16 cellular contexts compared by ENCODE assay signal in the genomic region with DNA sequence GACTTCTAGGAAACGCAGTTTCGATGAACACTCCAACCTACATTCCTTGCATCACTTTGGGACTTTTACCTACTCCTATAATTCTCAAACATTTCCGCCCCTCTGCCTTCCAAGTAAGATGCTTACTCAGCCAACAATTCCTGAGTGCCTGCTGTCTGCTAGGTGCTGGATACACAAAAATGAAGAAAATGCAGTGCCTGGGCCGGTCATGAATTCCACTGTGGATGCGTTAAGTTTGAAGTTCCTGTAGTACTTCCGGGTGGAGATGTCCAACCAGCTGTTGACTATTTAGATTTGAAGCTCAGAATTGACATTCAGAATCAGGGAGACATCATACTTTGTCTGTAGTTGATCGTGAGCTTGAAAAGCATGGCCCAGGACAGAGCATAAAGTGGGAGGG.
DNase-seq lines count a peak whose midpoint lies in the region; ATAC-seq and TF ChIP-seq lines count a peak whose summit lies in the region.
"Had no signal": no experiment of that assay in that cellular context is flagged by ENCODE, and none has a peak within 500 bp of the region (broad histone marks: within the 10 kb centered on the region; RNA-seq: fewer than 3 reads in every experiment).

No MANE protein-coding gene starts in this region.

- CTCF ChIA-PET in A673 (lab: Charles Lee), result no interaction called here

- DNase-seq in A673 (ENCODE audit: low spot score) (no peak), T-helper 17 cell (no peak), lower lobe of right lung (no peak), NOMO-1 treated with dmso at 0.1 percent for 144 hours (lab: John Stamatoyannopoulos, UW; ENCODE audit: unreplicated experiment) (no peak), dorsolateral prefrontal cortex (no peak)
- no peak for DNase-seq in stimulated activated naive B cell treated with anti-CD40 and anti-IgM and Interleukin-4, amounts not matched to agents 10 μg/mL and 1 μg/mL and 100 μg/mL, for 72 hours
- DNase-seq: BE2C, DMS153, DMS79 treated with DMSO at 0.1 percent for 48 hours, EL, GDM1, GOT3, H9 had no signal

- no peak overlapping the region for H3K4me3 ChIP-seq in A673 (ENCODE audit: low read depth, low read length, poor library complexity, severe bottlenecking)
- no peak overlapping the region for H3K4me3 ChIP-seq in lower lobe of right lung
- no peak overlapping the region for H3K4me3 ChIP-seq in dorsolateral prefrontal cortex

- POLR2A ChIA-PET in A673 (lab: Charles Lee; ENCODE audit: low non-redundant PET), result no interaction called here

- H3K4me3 Mint-ChIP-seq in T-helper 17 cell, result no peak overlapping the region
- H3K4me3 Mint-ChIP-seq in stimulated activated naive B cell treated with anti-CD40 and anti-IgM and Interleukin-4, amounts not matched to agents 10 μg/mL and 1 μg/mL and 100 μg/mL, for 72 hours, result no peak overlapping the region
- H3K4me3 Mint-ChIP-seq: CD4-positive, alpha-beta memory T cell; H9 had no signal

- H3K36me3 Mint-ChIP-seq in T-helper 17 cell (ENCODE audit: low read depth), result peaks cover 3% of the 10 kb centered on the region
- H3K36me3 Mint-ChIP-seq in stimulated activated naive B cell treated with anti-CD40 and anti-IgM and Interleukin-4, amounts not matched to agents 10 μg/mL and 1 μg/mL and 100 μg/mL, for 72 hours, result no peaks in the 10 kb centered on the region
- H3K36me3 Mint-ChIP-seq: CD4-positive, alpha-beta memory T cell had no signal

- TF ChIP-seq CTCF in A673 (conservative IDR thresholded peaks at IDR 0.05; ENCODE audit: low read depth, low read length) (no peak), lower lobe of right lung (IDR thresholded peaks at IDR 0.05) (no peak), dorsolateral prefrontal cortex (IDR thresholded peaks at IDR 0.05 in 54 of 56, conservative IDR thresholded peaks at IDR 0.05 in 2 of 56; ENCODE audit: low read depth in 1 of 56, partially characterized antibody in 56 of 56) (no peak)

- no peaks in the 10 kb centered on the region for H3K9me3 ChIP-seq in A673 (ENCODE audit: low read depth, low read length, poor library complexity, severe bottlenecking)
- no peaks in the 10 kb centered on the region for H3K9me3 ChIP-seq in T-helper 17 cell (ENCODE audit: control insufficient read depth, low read length, poor library complexity, severe bottlenecking)
- no peaks in the 10 kb centered on the region for H3K9me3 ChIP-seq in lower lobe of right lung
- H3K9me3 ChIP-seq: BE2C had no signal

- H3K4me1 ChIP-seq in A673 (ENCODE audit: insufficient read depth, low read length, poor library complexity, severe bottlenecking) (peaks cover 41% of the 10 kb centered on the region), lower lobe of right lung (no peaks in the 10 kb centered on the region)
- H3K4me1 ChIP-seq: BE2C had no signal

- peak overlapping the region; percentile 92 for H3K27ac ChIP-seq in A673 (ENCODE audit: low read depth, low read length, poor library complexity, severe bottlenecking)
- H3K27ac ChIP-seq in lower lobe of right lung, result no peak overlapping the region
- no peak overlapping the region for H3K27ac ChIP-seq in dorsolateral prefrontal cortex
- H3K27ac ChIP-seq: C4-2B had no signal

- peaks cover 0 to 1% of the 10 kb centered on the region in 2 donors for H3K9me3 Mint-ChIP-seq in stimulated activated naive B cell treated with anti-CD40 and anti-IgM and Interleukin-4, amounts not matched to agents 10 μg/mL and 1 μg/mL and 100 μg/mL, for 72 hours
- H3K9me3 Mint-ChIP-seq: CD4-positive, alpha-beta memory T cell had no signal

- ATAC-seq in T-helper 17 cell (no peak), lower lobe of right lung (peak; percentile 18 to 42), HG03175 (IDR thresholded peaks at IDR 0.05; ENCODE audit: unreplicated experiment) (no peak)
- no peak for ATAC-seq in stimulated activated naive B cell treated with anti-CD40 and anti-IgM and Interleukin-4, amounts not matched to agents 10 μg/mL and 1 μg/mL and 100 μg/mL, for 72 hours (replicated peaks)

- peaks cover 10% of the 10 kb centered on the region for H3K4me1 Mint-ChIP-seq in T-helper 17 cell
- no peaks in the 10 kb centered on the region for H3K4me1 Mint-ChIP-seq in stimulated activated naive B cell treated with anti-CD40 and anti-IgM and Interleukin-4, amounts not matched to agents 10 μg/mL and 1 μg/mL and 100 μg/mL, for 72 hours

- H3K27me3 ChIP-seq in A673 (replicated peaks; ENCODE audit: insufficient read depth, low read depth, low read length, poor library complexity) (no peaks in the 10 kb centered on the region), lower lobe of right lung (ENCODE audit: low read depth) (no peaks in the 10 kb centered on the region), dorsolateral prefrontal cortex (peaks cover 0 to 10% (median 0%) of the 10 kb centered on the region in 45 donors)
- H3K27me3 ChIP-seq: BE2C had no signal

- peak overlapping the region; percentile 34 for H3K27ac Mint-ChIP-seq in T-helper 17 cell
- peak overlapping the region; percentile 59 for H3K27ac Mint-ChIP-seq in stimulated activated naive B cell treated with anti-CD40 and anti-IgM and Interleukin-4, amounts not matched to agents 10 μg/mL and 1 μg/mL and 100 μg/mL, for 72 hours
- H3K27ac Mint-ChIP-seq: CD4-positive, alpha-beta memory T cell; H9 had no signal

- intact Hi-C loops in A673 (cut with micrococcal nuclease; ENCODE audit: unreplicated experiment) (loop anchor here (5.0 kb wide), 3 partner anchors 69 to 716 kb away; no protein-coding TSS in a partner anchor), lower lobe of right lung (cut with DNase I) (no loop called here), dorsolateral prefrontal cortex (cut with DNase I) (no loop called here)

- H3K36me3 ChIP-seq in A673 (ENCODE audit: insufficient read depth, low read length, poor library complexity, severe bottlenecking) (no peaks in the 10 kb centered on the region), lower lobe of right lung (no peaks in the 10 kb centered on the region)
- H3K36me3 ChIP-seq: BE2C had no signal

- peaks cover 51% of the 10 kb centered on the region for H3K27me3 Mint-ChIP-seq in T-helper 17 cell
- peaks cover 0 to 10% of the 10 kb centered on the region in 2 donors for H3K27me3 Mint-ChIP-seq in stimulated activated naive B cell treated with anti-CD40 and anti-IgM and Interleukin-4, amounts not matched to agents 10 μg/mL and 1 μg/mL and 100 μg/mL, for 72 hours

- no TSS peak for BruUV-seq in A673 (replicated peaks; lab: Mats Ljungman, UMichigan)

Comparison
In these comparisons a context has a peak if more than half of its experiments do, and no peak if none do; other contexts are left out.
1. ATAC-seq: peak in lower lobe of right lung (2 of 2); none in T-helper 17 cell (single experiment), stimulated activated naive B cell treated with anti-CD40 and anti-IgM and Interleukin-4, amounts not matched to agents 10 μg/mL and 1 μg/mL and 100 μg/mL, for 72 hours (0 of 2) and HG03175 (single experiment).